Comparison of ENCODE assay signal across 21 cellular contexts in genomic region chr16:57306676-57307341, GRCh38. TPM values are rescaled to one million over a fixed set of nuclear protein-coding genes. Genes with fewer than 3 reads are reported as not detected.
DNase-seq lines count a peak whose midpoint lies in the region; ATAC-seq and TF ChIP-seq lines count a peak whose summit lies in the region.
"Had no signal": no experiment of that assay in that cellular context is flagged by ENCODE, and none has a peak within 500 bp of the region (broad histone marks: within the 10 kb centered on the region; RNA-seq: fewer than 3 reads in every experiment).

No MANE protein-coding gene starts in this region.

- CTCF ChIA-PET in naive thymus-derived CD4-positive, alpha-beta T cell (lab: Charles Lee): interaction anchor here (7.8 kb wide), 1 partner anchor 111 kb away, joined by 83 read pairs; no protein-coding TSS in a partner anchor

- H3K4me3 Mint-ChIP-seq in naive thymus-derived CD4-positive, alpha-beta T cell: no peak overlapping the region

- H3K4me1 ChIP-seq in sigmoid colon (peaks cover 0 to 19% (median 14%) of the 10 kb centered on the region in 4 donors), left lung (peaks cover 8 to 21% of the 10 kb centered on the region in 2 donors), MM.1S (ENCODE audit: low read length) (peaks cover 4% of the 10 kb centered on the region; the same call in 1 of the 2 replicates)
- H3K4me1 ChIP-seq in naive thymus-derived CD4-positive, alpha-beta T cell (ENCODE audit: control insufficient read depth in 2 of 2, insufficient read depth in 2 of 2, low read length in 2 of 2): peaks cover 4 to 6% of the 10 kb centered on the region in 2 donors

- POLR2A ChIA-PET in naive thymus-derived CD4-positive, alpha-beta T cell (lab: Charles Lee): no interaction called here

- no peak for TF ChIP-seq POLR2A in sigmoid colon (IDR thresholded peaks at IDR 0.05)

- WGBS in sigmoid colon, 2 donors: 90% methylated on average over 14 of the region's 14 CpGs

- DNase-seq in Right ventricle myocardium superior (peak; percentile 14), Right ventricle myocardium inferior (ENCODE audit: missing footprints) (no peak), islet precursor cell (peak; percentile 46), sigmoid colon (peak; percentile 36), left lung (no peak), MM.1S (no peak), WERI-Rb-1 (no peak)
- DNase-seq in naive thymus-derived CD4-positive, alpha-beta T cell: no peak
- DNase-seq: C1 segment of cervical spinal cord, DMS 273 treated with DMSO at 0.1 percent for 48 hours, GF-D8, MV-4-11, NCI-H1417, NCI-H1930, NCI-H2171, NCI-H446 treated with DMSO at 0.1 percent for 48 hours, NCI-H748 treated with DMSO at 0.1 percent for 48 hours had no signal

- intact Hi-C loops in Right ventricle myocardium superior (cut with DNase I) (no loop called here), Right ventricle myocardium inferior (cut with DNase I) (no loop called here), sigmoid colon (cut with DNase I) (no loop called here), left lung (cut with DNase I) (loop anchor here in 1 of 2 donors (10.0 kb wide), 1 partner anchor 108 kb away; no protein-coding TSS in a partner anchor)
- intact Hi-C loops in naive thymus-derived CD4-positive, alpha-beta T cell (cut with micrococcal nuclease): loop anchor here in 1 of 2 donors (10.0 kb wide), 1 partner anchor 698 kb away; the partner anchor contains the start of genes USB1 and ZNF319

- H3K36me3 Mint-ChIP-seq in naive thymus-derived CD4-positive, alpha-beta T cell: no peaks in the 10 kb centered on the region

- no peak overlapping the region for H2AFZ ChIP-seq in MM.1S (ENCODE audit: low read length)

- H3K36me3 ChIP-seq in sigmoid colon (no peaks in the 10 kb centered on the region), left lung (no peaks in the 10 kb centered on the region), MM.1S (replicated peaks; ENCODE audit: insufficient read depth, low read length) (no peaks in the 10 kb centered on the region), WERI-Rb-1 (no peaks in the 10 kb centered on the region)
- H3K36me3 ChIP-seq in naive thymus-derived CD4-positive, alpha-beta T cell (ENCODE audit: control insufficient read depth in 2 of 3, insufficient read depth in 3 of 3, low read length in 3 of 3): no peaks in the 10 kb centered on the region

- no peak for TF ChIP-seq CTCF in sigmoid colon (IDR thresholded peaks at IDR 0.05)
- TF ChIP-seq CTCF in left lung (IDR thresholded peaks at IDR 0.05): no peak
- TF ChIP-seq CTCF in MM.1S (IDR thresholded peaks at IDR 0.05; ENCODE audit: low read length): no peak
- no peak for TF ChIP-seq CTCF in WERI-Rb-1 (IDR thresholded peaks at IDR 0.05; ENCODE audit: low read depth, low read length)

- H3K4me3 ChIP-seq in sigmoid colon (no peak overlapping the region), left lung (no peak overlapping the region), MM.1S (ENCODE audit: low read length) (no peak overlapping the region), WERI-Rb-1 (ENCODE audit: low read depth, low read length) (no peak overlapping the region)
- H3K4me3 ChIP-seq in naive thymus-derived CD4-positive, alpha-beta T cell (ENCODE audit: low read length): no peak overlapping the region
- H3K4me3 ChIP-seq: A549 had no signal

- no peak overlapping the region for H3K4me2 ChIP-seq in MM.1S (ENCODE audit: low read depth, low read length)
- H3K4me2 ChIP-seq: A549 had no signal

- peak overlapping the region in 1 of 4 donors; percentile 2 for H3K27ac ChIP-seq in sigmoid colon
- no peak overlapping the region for H3K27ac ChIP-seq in naive thymus-derived CD4-positive, alpha-beta T cell (ENCODE audit: low read depth, low read length)
- no peak overlapping the region for H3K27ac ChIP-seq in left lung
- no peak overlapping the region for H3K27ac ChIP-seq in MM.1S (ENCODE audit: low read length)
- no peak overlapping the region for H3K27ac ChIP-seq in WERI-Rb-1
- H3K27ac ChIP-seq: HL-60 had no signal

- H3F3A ChIP-seq in MM.1S (ENCODE audit: insufficient read depth, low read length): no peaks in the 10 kb centered on the region

- peaks cover 0 to 15% (median 4%) of the 10 kb centered on the region in 7 donors for H3K4me1 Mint-ChIP-seq in naive thymus-derived CD4-positive, alpha-beta T cell

- H3K9me3 ChIP-seq in sigmoid colon (no peaks in the 10 kb centered on the region), left lung (no peaks in the 10 kb centered on the region), MM.1S (replicated peaks; ENCODE audit: insufficient read depth, low read length) (no peaks in the 10 kb centered on the region), WERI-Rb-1 (ENCODE audit: severe bottlenecking) (no peaks in the 10 kb centered on the region)
- no peaks in the 10 kb centered on the region for H3K9me3 ChIP-seq in naive thymus-derived CD4-positive, alpha-beta T cell (ENCODE audit: control insufficient read depth in 2 of 3, low read length in 3 of 3)
- H3K9me3 ChIP-seq: A549 had no signal

- H3K9me2 ChIP-seq in MM.1S (replicated peaks; ENCODE audit: insufficient read depth, low read length): no peaks in the 10 kb centered on the region

- H3K9ac ChIP-seq in MM.1S (ENCODE audit: low read length): no peak overlapping the region

- no peaks in the 10 kb centered on the region for H4K20me1 ChIP-seq in MM.1S (ENCODE audit: insufficient read depth, low read length)

- ATAC-seq in Right ventricle myocardium superior (ENCODE audit: poor library complexity) (no peak), Right ventricle myocardium inferior (no peak), left lung (no peak)
- no peak for ATAC-seq in naive thymus-derived CD4-positive, alpha-beta T cell
- ATAC-seq: A549 had no signal

- peaks cover 0 to 10% (median 0%) of the 10 kb centered on the region in 5 donors for H3K27me3 Mint-ChIP-seq in naive thymus-derived CD4-positive, alpha-beta T cell

- H3K27me3 ChIP-seq in sigmoid colon (no peaks in the 10 kb centered on the region), left lung (no peaks in the 10 kb centered on the region), MM.1S (replicated peaks; ENCODE audit: insufficient read depth, low read length) (no peaks in the 10 kb centered on the region), WERI-Rb-1 (ENCODE audit: insufficient read depth, low read depth, severe bottlenecking) (no peaks in the 10 kb centered on the region)
- H3K27me3 ChIP-seq in naive thymus-derived CD4-positive, alpha-beta T cell (ENCODE audit: control insufficient read depth in 2 of 2, insufficient read depth in 2 of 2, low read length in 2 of 2): no peaks in the 10 kb centered on the region

- TF ChIP-seq EP300 in sigmoid colon (IDR thresholded peaks at IDR 0.05): no peak

- H3K79me2 ChIP-seq in MM.1S (ENCODE audit: low read length): no peaks in the 10 kb centered on the region

- H3K9me3 Mint-ChIP-seq in naive thymus-derived CD4-positive, alpha-beta T cell: no peaks in the 10 kb centered on the region

- no peak overlapping the region for H3K27ac Mint-ChIP-seq in naive thymus-derived CD4-positive, alpha-beta T cell

RNA-seq across cellular contexts. Expression of gene PLLP, which starts 22.3 kb away (rescaled TPM):
- total RNA-seq in Right ventricle myocardium superior (3.2 TPM), Right ventricle myocardium inferior (3.4 TPM), sigmoid colon (1 to 10 TPM in 3 of 4 donors, under 1 TPM in 1; 0.99 to 4.7 (median 2.8) TPM), left lung (10 to 100 TPM; 50.6 to 70.6 TPM)
- 10 to 100 TPM in 1 of 3 donors, 1 to 10 TPM in 2; 4.2 to 10.2 (median 8.0) TPM for polyA plus RNA-seq in sigmoid colon
- total RNA-seq in naive thymus-derived CD4-positive, alpha-beta T cell: 1 to 10 TPM in 4 of 5 experiments, under 1 TPM in 1; 0.36 to 8.4 (median 3.3) TPM
- 10 to 100 TPM; 10.0 to 26.0 TPM for polyA plus RNA-seq in naive thymus-derived CD4-positive, alpha-beta T cell

RNA-seq across cellular contexts. Expression of gene CCL22, which starts 51.8 kb away (rescaled TPM):
- total RNA-seq in Right ventricle myocardium superior (not detected), Right ventricle myocardium inferior (not detected), sigmoid colon (not detected), left lung (1 to 10 TPM; 1.6 to 2.4 TPM)
- polyA plus RNA-seq in sigmoid colon: 1 to 10 TPM in 1 of 3 donors, not detected in 2; 2.9 TPM
- total RNA-seq in naive thymus-derived CD4-positive, alpha-beta T cell: 1 to 10 TPM in 1 of 5 experiments, under 1 TPM in 3, not detected in 1; 0.17 to 1.9 (median 0.48) TPM
- not detected for polyA plus RNA-seq in naive thymus-derived CD4-positive, alpha-beta T cell
- total RNA-seq: Daoy, H1 had no signal
- polyA plus RNA-seq: A549, H1 had no signal

Comparison
In these comparisons a context has a peak if more than half of its experiments do, and no peak if none do; other contexts are left out.
1. DNase-seq: peak in Right ventricle myocardium superior (single experiment), islet precursor cell (single experiment) and sigmoid colon (single experiment); none in Right ventricle myocardium inferior (single experiment), naive thymus-derived CD4-positive, alpha-beta T cell (0 of 9), left lung (0 of 2), MM.1S (single experiment) and WERI-Rb-1 (single experiment).
2. RNA of gene PLLP, which starts 22.3 kb away (total RNA-seq): 50.6 to 70.6 TPM in left lung; 3.4 TPM in Right ventricle myocardium inferior (single experiment), 0.36 to 8.4 TPM in naive thymus-derived CD4-positive, alpha-beta T cell, 0.99 to 4.7 TPM in sigmoid colon and 3.2 TPM in Right ventricle myocardium superior (single experiment); every median in the first group is over 4 times any median in the second.